1 cellular context compared by ENCODE assay signal in genomic region chr1:47024138-47024856, GRCh38.
TF ChIP-seq lines count a peak whose summit lies in the region.

No MANE protein-coding gene starts in this region.

TF ChIP-seq in SK-N-SH treated with all-trans-retinoic acid at 6 μM for 48 hours, 23 proteins besides CTCF, POLR2A, EP300 and RAD21 (continued from another document):
- TF ChIP-seq CREB5 (CRISPR knock-in tag; IDR thresholded peaks at IDR 0.05; ENCODE audit: low read depth) (no peak), SNAI2 (CRISPR knock-in tag; IDR thresholded peaks at IDR 0.05) (no peak), ISL1 (CRISPR knock-in tag; IDR thresholded peaks at IDR 0.05) (no peak), ZNF70 (CRISPR knock-in tag; IDR thresholded peaks at IDR 0.05) (no peak), ZFP3 (CRISPR knock-in tag; IDR thresholded peaks at IDR 0.05) (no peak), RARB (CRISPR knock-in tag; IDR thresholded peaks at IDR 0.05) (no peak), OSR1 (CRISPR knock-in tag; IDR thresholded peaks at IDR 0.05) (no peak), ESRRG (CRISPR knock-in tag; IDR thresholded peaks at IDR 0.05) (no peak), TOX (CRISPR knock-in tag; IDR thresholded peaks at IDR 0.05; ENCODE audit: borderline replicate concordance) (no peak), TCF4 (CRISPR knock-in tag; IDR thresholded peaks at IDR 0.05; ENCODE audit: borderline replicate concordance) (no peak)
